In the genomic region with DNA sequence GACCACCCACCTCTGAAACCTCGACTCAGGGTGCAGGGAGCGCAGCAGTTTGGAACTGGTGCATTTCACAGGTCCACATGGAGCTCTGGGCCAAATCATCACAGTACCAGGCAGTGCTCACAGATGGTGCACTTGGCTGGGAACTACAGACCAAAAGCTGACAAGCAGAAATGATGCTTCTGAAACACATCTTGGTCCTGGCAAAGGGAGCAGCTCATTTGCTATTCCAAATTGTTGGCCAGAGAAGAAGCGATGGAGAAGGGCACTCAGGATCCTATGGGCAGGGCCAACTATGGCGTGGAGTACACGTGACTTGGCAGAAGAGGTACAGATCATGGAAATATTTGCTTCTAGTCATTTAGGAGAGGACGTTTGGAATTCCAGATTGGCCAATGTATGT, we compare ENCODE assay signal across 22 cellular contexts.
"Had no signal": no experiment of that assay in that cellular context is flagged by ENCODE, and none has a peak within 500 bp of the region (broad histone marks: within the 10 kb centered on the region; RNA-seq: fewer than 3 reads in every experiment).

No MANE protein-coding gene starts in this region.

- H3K27me3 Mint-ChIP-seq: central memory CD8-positive, alpha-beta T cell had no signal

- H3K27ac Mint-ChIP-seq: endodermal cell; natural killer cell; stimulated activated effector memory CD8-positive, alpha-beta T cell treated with anti-CD3 and anti-CD28 coated beads, Interleukin-12 subunit alpha, Interleukin-12 subunit beta, amount 100 ng/mL, for 72 hours; type B pancreatic cell had no signal

- DNase-seq: effector CD8-positive, alpha-beta T cell; endodermal cell; foreskin fibroblast; gastrocnemius medialis; kidney; left lung; mammary epithelial cell; mesendoderm; natural killer cell; psoas muscle; right cardiac atrium; stimulated activated CD4-positive, alpha-beta T cell treated with anti-CD3 and anti-CD28 coated beads, Interleukin-2, amount 100 ng/mL, for 24 hours; stimulated activated CD4-positive, alpha-beta T cell treated with anti-CD3 and anti-CD28 coated beads, Interleukin-4, amount 100 ng/mL, for 24 hours; stimulated activated naive CD4-positive, alpha-beta T cell treated with Interleukin-2 at 50 U/mL for 16 hours; stomach; testis; tibial artery had no signal

- H3K4me3 Mint-ChIP-seq: central memory CD8-positive, alpha-beta T cell; endodermal cell; natural killer cell; neural crest cell; stimulated activated effector memory CD8-positive, alpha-beta T cell treated with anti-CD3 and anti-CD28 coated beads, Interleukin-12 subunit alpha, Interleukin-12 subunit beta, amount 100 ng/mL, for 72 hours; type B pancreatic cell had no signal

- ATAC-seq: esophagus mucosa; gastrocnemius medialis; left lung; natural killer cell; psoas muscle; right cardiac atrium; stimulated activated effector memory CD8-positive, alpha-beta T cell treated with anti-CD3 and anti-CD28 coated beads, Interleukin-12 subunit alpha, Interleukin-12 subunit beta, amount 100 ng/mL, for 72 hours had no signal

- H3K4me1 Mint-ChIP-seq: central memory CD8-positive, alpha-beta T cell; endodermal cell; natural killer cell; stimulated activated effector memory CD8-positive, alpha-beta T cell treated with anti-CD3 and anti-CD28 coated beads, Interleukin-12 subunit alpha, Interleukin-12 subunit beta, amount 100 ng/mL, for 72 hours had no signal

- H3K9me3 Mint-ChIP-seq: type B pancreatic cell had no signal

- H3K36me3 Mint-ChIP-seq: natural killer cell; stimulated activated effector memory CD8-positive, alpha-beta T cell treated with anti-CD3 and anti-CD28 coated beads, Interleukin-12 subunit alpha, Interleukin-12 subunit beta, amount 100 ng/mL, for 72 hours; type B pancreatic cell had no signal
